1 cellular context compared by ENCODE assay signal in the genomic region with DNA sequence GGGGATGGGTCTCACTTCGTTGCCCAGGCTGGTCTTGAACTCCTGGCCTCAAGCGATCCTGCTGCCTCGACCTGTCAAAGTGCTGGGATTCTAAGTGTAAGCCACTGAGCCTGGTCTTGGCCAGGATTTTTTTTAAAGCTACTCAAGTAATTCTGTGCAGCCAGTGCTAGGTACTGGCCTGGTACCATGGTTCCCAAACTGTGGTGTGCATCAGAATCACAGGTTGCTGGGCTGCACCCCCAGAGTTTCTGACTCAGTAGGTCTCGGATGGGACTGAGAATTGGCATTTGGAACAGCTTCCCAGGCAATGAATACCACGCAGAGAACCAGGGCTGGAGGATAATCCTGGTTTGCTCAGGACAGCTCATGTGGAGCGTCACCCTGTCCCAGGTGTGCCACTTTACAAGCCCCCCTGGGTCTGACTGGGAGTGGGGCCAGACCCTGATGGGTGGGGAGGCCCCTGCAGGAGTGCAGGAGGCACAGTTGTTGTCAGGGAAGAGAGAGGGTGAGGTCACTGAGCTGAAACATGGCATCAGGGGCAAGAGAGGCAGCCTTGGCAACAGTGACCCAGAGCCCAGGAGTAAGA.
TF ChIP-seq lines count a peak whose summit lies in the region.

No MANE protein-coding gene starts in this region.

TF ChIP-seq in HepG2, 621 proteins besides CTCF, POLR2A, EP300 and RAD21 (continued from another document and continues in another):
- TF ChIP-seq ZNF646 (CRISPR knock-in tag; IDR thresholded peaks at IDR 0.05) = 0 out of 2 replicates have a peak, but pooled peaks have one; percentile 5
- TF ChIP-seq DNMT1 (CRISPR knock-in tag; IDR thresholded peaks at IDR 0.05) = no peak
- TF ChIP-seq, protein P1, sequence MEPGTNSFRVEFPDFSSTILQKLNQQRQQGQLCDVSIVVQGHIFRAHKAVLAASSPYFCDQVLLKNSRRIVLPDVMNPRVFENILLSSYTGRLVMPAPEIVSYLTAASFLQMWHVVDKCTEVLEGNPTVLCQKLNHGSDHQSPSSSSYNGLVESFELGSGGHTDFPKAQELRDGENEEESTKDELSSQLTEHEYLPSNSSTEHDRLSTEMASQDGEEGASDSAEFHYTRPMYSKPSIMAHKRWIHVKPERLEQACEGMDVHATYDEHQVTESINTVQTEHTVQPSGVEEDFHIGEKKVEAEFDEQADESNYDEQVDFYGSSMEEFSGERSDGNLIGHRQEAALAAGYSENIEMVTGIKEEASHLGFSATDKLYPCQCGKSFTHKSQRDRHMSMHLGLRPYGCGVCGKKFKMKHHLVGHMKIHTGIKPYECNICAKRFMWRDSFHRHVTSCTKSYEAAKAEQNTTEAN (CRISPR knock-in tag; conservative IDR thresholded peaks at IDR 0.05) = 0 out of 2 replicates have a peak, but pooled peaks have one; percentile 1
- TF ChIP-seq SMAD9 (CRISPR knock-in tag; IDR thresholded peaks at IDR 0.05) = 0 out of 2 replicates have a peak, but pooled peaks have one; percentile 51
- no peak for TF ChIP-seq NFRKB (IDR thresholded peaks at IDR 0.05)
- no peak for TF ChIP-seq PBX2 (CRISPR knock-in tag; IDR thresholded peaks at IDR 0.05)
- TF ChIP-seq, protein P2, sequence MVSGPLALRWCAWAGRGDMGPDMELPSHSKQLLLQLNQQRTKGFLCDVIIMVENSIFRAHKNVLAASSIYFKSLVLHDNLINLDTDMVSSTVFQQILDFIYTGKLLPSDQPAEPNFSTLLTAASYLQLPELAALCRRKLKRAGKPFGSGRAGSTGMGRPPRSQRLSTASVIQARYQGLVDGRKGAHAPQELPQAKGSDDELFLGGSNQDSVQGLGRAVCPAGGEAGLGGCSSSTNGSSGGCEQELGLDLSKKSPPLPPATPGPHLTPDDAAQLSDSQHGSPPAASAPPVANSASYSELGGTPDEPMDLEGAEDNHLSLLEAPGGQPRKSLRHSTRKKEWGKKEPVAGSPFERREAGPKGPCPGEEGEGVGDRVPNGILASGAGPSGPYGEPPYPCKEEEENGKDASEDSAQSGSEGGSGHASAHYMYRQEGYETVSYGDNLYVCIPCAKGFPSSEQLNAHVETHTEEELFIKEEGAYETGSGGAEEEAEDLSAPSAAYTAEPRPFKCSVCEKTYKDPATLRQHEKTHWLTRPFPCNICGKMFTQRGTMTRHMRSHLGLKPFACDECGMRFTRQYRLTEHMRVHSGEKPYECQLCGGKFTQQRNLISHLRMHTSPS (CRISPR knock-in tag; IDR thresholded peaks at IDR 0.05; ENCODE audit: low read depth) = peak; percentile 46; the same call in 1 of the 2 replicates
- TF ChIP-seq ZNF552 (CRISPR knock-in tag; IDR thresholded peaks at IDR 0.05; ENCODE audit: borderline replicate concordance) = 0 out of 2 replicates have a peak, but pooled peaks have one; percentile 16
- 0 out of 2 replicates have a peak, but pooled peaks have one; percentile 50 for TF ChIP-seq PAF1 (CRISPR knock-in tag; IDR thresholded peaks at IDR 0.05)
- TF ChIP-seq, protein P3, sequence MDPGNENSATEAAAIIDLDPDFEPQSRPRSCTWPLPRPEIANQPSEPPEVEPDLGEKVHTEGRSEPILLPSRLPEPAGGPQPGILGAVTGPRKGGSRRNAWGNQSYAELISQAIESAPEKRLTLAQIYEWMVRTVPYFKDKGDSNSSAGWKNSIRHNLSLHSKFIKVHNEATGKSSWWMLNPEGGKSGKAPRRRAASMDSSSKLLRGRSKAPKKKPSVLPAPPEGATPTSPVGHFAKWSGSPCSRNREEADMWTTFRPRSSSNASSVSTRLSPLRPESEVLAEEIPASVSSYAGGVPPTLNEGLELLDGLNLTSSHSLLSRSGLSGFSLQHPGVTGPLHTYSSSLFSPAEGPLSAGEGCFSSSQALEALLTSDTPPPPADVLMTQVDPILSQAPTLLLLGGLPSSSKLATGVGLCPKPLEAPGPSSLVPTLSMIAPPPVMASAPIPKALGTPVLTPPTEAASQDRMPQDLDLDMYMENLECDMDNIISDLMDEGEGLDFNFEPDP (CRISPR knock-in tag; conservative IDR thresholded peaks at IDR 0.05) = 0 out of 2 replicates have a peak, but pooled peaks have one; percentile 72
- TF ChIP-seq HOXA3 (CRISPR knock-in tag; IDR thresholded peaks at IDR 0.05) = peak; percentile 9; the same call in 1 of the 2 replicates
- TF ChIP-seq KDM4B (CRISPR knock-in tag; IDR thresholded peaks at IDR 0.05) = no peak
- TF ChIP-seq, protein P4, sequence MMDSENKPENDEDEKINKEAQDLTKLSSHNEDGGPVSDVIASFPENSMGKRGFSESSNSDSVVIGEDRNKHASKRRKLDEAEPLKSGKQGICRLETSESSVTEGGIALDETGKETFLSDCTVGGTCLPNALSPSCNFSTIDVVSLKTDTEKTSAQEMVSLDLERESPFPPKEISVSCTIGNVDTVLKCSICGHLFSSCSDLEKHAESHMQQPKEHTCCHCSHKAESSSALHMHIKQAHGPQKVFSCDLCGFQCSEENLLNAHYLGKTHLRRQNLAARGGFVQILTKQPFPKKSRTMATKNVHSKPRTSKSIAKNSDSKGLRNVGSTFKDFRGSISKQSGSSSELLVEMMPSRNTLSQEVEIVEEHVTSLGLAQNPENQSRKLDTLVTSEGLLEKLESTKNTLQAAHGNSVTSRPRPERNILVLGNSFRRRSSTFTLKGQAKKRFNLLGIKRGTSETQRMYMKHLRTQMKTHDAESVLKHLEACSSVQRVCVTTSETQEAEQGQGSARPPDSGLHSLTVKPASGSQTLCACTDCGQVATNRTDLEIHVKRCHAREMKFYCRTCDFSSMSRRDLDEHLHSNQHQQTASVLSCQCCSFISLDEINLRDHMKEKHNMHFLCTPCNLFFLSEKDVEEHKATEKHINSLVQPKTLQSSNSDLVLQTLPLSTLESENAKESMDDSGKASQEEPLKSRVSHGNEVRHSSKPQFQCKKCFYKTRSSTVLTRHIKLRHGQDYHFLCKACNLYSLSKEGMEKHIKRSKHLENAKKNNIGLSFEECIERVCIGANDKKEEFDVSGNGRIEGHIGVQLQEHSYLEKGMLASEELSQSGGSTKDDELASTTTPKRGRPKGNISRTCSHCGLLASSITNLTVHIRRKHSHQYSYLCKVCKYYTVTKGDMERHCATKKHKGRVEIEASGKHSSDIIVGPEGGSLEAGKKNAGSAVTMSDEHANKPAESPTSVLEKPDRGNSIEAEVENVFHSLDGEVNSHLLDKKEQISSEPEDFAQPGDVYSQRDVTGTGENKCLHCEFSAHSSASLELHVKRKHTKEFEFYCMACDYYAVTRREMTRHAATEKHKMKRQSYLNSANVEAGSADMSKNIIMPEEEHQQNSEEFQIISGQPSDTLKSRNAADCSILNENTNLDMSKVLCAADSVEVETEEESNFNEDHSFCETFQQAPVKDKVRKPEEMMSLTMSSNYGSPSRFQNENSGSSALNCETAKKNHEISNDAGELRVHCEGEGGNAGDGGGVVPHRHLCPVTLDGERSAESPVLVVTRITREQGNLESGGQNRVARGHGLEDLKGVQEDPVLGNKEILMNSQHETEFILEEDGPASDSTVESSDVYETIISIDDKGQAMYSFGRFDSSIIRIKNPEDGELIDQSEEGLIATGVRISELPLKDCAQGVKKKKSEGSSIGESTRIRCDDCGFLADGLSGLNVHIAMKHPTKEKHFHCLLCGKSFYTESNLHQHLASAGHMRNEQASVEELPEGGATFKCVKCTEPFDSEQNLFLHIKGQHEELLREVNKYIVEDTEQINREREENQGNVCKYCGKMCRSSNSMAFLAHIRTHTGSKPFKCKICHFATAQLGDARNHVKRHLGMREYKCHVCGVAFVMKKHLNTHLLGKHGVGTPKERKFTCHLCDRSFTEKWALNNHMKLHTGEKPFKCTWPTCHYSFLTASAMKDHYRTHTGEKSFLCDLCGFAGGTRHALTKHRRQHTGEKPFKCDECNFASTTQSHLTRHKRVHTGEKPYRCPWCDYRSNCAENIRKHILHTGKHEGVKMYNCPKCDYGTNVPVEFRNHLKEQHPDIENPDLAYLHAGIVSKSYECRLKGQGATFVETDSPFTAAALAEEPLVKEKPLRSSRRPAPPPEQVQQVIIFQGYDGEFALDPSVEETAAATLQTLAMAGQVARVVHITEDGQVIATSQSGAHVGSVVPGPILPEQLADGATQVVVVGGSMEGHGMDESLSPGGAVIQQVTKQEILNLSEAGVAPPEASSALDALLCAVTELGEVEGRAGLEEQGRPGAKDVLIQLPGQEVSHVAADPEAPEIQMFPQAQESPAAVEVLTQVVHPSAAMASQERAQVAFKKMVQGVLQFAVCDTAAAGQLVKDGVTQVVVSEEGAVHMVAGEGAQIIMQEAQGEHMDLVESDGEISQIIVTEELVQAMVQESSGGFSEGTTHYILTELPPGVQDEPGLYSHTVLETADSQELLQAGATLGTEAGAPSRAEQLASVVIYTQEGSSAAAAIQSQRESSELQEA (CRISPR knock-in tag; IDR thresholded peaks at IDR 0.05; ENCODE audit: not compliant biosample characterization) = peak; percentile 48
- no peak for TF ChIP-seq ZNF550 (CRISPR knock-in tag; IDR thresholded peaks at IDR 0.05; ENCODE audit: borderline replicate concordance)
- 0 out of 2 replicates have a peak, but pooled peaks have one; percentile 15 for TF ChIP-seq ZNF501 (CRISPR knock-in tag; IDR thresholded peaks at IDR 0.05)
- TF ChIP-seq, protein P5, sequence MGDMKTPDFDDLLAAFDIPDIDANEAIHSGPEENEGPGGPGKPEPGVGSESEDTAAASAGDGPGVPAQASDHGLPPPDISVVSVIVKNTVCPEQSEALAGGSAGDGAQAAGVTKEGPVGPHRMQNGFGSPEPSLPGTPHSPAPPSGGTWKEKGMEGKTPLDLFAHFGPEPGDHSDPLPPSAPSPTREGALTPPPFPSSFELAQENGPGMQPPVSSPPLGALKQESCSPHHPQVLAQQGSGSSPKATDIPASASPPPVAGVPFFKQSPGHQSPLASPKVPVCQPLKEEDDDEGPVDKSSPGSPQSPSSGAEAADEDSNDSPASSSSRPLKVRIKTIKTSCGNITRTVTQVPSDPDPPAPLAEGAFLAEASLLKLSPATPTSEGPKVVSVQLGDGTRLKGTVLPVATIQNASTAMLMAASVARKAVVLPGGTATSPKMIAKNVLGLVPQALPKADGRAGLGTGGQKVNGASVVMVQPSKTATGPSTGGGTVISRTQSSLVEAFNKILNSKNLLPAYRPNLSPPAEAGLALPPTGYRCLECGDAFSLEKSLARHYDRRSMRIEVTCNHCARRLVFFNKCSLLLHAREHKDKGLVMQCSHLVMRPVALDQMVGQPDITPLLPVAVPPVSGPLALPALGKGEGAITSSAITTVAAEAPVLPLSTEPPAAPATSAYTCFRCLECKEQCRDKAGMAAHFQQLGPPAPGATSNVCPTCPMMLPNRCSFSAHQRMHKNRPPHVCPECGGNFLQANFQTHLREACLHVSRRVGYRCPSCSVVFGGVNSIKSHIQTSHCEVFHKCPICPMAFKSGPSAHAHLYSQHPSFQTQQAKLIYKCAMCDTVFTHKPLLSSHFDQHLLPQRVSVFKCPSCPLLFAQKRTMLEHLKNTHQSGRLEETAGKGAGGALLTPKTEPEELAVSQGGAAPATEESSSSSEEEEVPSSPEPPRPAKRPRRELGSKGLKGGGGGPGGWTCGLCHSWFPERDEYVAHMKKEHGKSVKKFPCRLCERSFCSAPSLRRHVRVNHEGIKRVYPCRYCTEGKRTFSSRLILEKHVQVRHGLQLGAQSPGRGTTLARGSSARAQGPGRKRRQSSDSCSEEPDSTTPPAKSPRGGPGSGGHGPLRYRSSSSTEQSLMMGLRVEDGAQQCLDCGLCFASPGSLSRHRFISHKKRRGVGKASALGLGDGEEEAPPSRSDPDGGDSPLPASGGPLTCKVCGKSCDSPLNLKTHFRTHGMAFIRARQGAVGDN (CRISPR knock-in tag; IDR thresholded peaks at IDR 0.05) = peak; percentile 46; the same call in 1 of the 2 replicates
- TF ChIP-seq EEA1 (CRISPR knock-in tag; IDR thresholded peaks at IDR 0.05; ENCODE audit: borderline replicate concordance) = 0 out of 2 replicates have a peak, but pooled peaks have one; percentile 39
- TF ChIP-seq, protein P6, sequence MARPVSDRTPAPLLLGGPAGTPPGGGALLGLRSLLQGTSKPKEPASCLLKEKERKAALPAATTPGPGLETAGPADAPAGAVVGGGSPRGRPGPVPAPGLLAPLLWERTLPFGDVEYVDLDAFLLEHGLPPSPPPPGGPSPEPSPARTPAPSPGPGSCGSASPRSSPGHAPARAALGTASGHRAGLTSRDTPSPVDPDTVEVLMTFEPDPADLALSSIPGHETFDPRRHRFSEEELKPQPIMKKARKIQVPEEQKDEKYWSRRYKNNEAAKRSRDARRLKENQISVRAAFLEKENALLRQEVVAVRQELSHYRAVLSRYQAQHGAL (CRISPR knock-in tag; IDR thresholded peaks at IDR 0.05; ENCODE audit: not compliant biosample characterization) = peak; percentile 36
